ENCODE assay signal across 14 cellular contexts in the genomic region with DNA sequence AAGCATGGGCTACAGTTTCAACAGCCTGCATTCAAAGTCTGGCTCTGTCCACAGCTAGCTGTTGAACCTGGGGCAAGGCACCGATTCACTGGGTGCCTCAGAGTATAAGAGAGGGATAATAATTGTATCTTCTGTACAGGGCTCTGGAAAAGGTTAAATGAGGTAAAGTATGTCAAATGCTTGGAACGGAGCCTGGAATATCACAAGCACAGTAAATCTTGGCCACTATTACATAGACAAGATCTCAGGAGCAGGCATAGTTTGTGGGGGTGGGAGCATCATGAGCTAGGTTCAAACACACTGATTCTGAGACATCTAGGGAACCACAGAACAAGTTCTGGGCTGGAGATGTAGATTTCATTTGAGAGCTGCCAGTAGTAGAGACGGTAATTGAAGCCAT.
DNase-seq lines count a peak whose midpoint lies in the region; ATAC-seq and TF ChIP-seq lines count a peak whose summit lies in the region.
"Had no signal": no experiment of that assay in that cellular context is flagged by ENCODE, and none has a peak within 500 bp of the region (broad histone marks: within the 10 kb centered on the region; RNA-seq: fewer than 3 reads in every experiment).

No MANE protein-coding gene starts in this region.

- H3K9me3 ChIP-seq in sigmoid colon (no peaks in the 10 kb centered on the region), mucosa of descending colon (no peaks in the 10 kb centered on the region), vagina (no peaks in the 10 kb centered on the region)

- H3K4me1 ChIP-seq in sigmoid colon (peaks cover 0 to 61% (median 53%) of the 10 kb centered on the region in 4 donors), mucosa of descending colon (ENCODE audit: low read depth) (peaks cover 22% of the 10 kb centered on the region), vagina (peaks cover 15% of the 10 kb centered on the region)
- H3K4me1 ChIP-seq: neural progenitor cell had no signal

- no peak for TF ChIP-seq CTCF in foreskin fibroblast (IDR thresholded peaks at IDR 0.05; ENCODE audit: low read depth, low read length)
- TF ChIP-seq CTCF in sigmoid colon (IDR thresholded peaks at IDR 0.05), result no peak
- no peak for TF ChIP-seq CTCF in mucosa of descending colon (IDR thresholded peaks at IDR 0.05)
- TF ChIP-seq CTCF in vagina (IDR thresholded peaks at IDR 0.05), result no peak

- no peak for TF ChIP-seq POLR2A in sigmoid colon (IDR thresholded peaks at IDR 0.05)
- TF ChIP-seq POLR2A in vagina (IDR thresholded peaks at IDR 0.05), result no peak

- ATAC-seq in SK-N-SH treated with all-trans-retinoic acid at 6 μM for 48 hours (peak; percentile 87), mucosa of descending colon (no peak), HG03432 (IDR thresholded peaks at IDR 0.05; ENCODE audit: unreplicated experiment) (no peak)
- ATAC-seq: Panc1 had no signal

- TF ChIP-seq EP300 in sigmoid colon (IDR thresholded peaks at IDR 0.05), result no peak

- H3K27ac ChIP-seq in sigmoid colon (peak overlapping the region; percentile 66 to 82 (median 74)), vagina (no peak overlapping the region)
- H3K27ac ChIP-seq: neural progenitor cell had no signal

- DNase-seq in GM03348 (ENCODE audit: low spot score), result peak; percentile 6
- DNase-seq in foreskin fibroblast, result peak; percentile 38 to 68
- DNase-seq in sigmoid colon, result no peak
- no peak for DNase-seq in stimulated activated CD4-positive, alpha-beta T cell treated with anti-CD3 and anti-CD28 coated beads, Interleukin-4, amount 100 ng/mL, for 4 hours
- DNase-seq in mucosa of descending colon, result no peak
- no peak for DNase-seq in vagina (ENCODE audit: extremely low spot score in 2 of 2)
- DNase-seq: Caco-2; H9; KG1; stimulated activated naive CD4-positive, alpha-beta T cell had no signal

- no peaks in the 10 kb centered on the region for H3K36me3 ChIP-seq in sigmoid colon
- H3K36me3 ChIP-seq in mucosa of descending colon (ENCODE audit: low read depth), result no peaks in the 10 kb centered on the region
- H3K36me3 ChIP-seq in vagina, result no peaks in the 10 kb centered on the region
- H3K36me3 ChIP-seq: neural progenitor cell had no signal

- H3K27me3 ChIP-seq in sigmoid colon (no peaks in the 10 kb centered on the region), vagina (no peaks in the 10 kb centered on the region)
- H3K27me3 ChIP-seq: neural progenitor cell had no signal

- intact Hi-C loops in sigmoid colon (cut with DNase I) (loop anchor here (5.0 kb wide), 1 partner anchor 37 kb away; no protein-coding TSS in a partner anchor), mucosa of descending colon (cut with DNase I, micrococcal nuclease) (no loop called here), vagina (cut with DNase I) (no loop called here)

- 15 to 50% methylated on average over 3 of the region's 3 CpGs for WGBS in sigmoid colon, 2 donors

- H3K4me3 ChIP-seq in foreskin fibroblast (ENCODE audit: low read depth in 1 of 2, low read length in 2 of 2) (no peak overlapping the region), sigmoid colon (no peak overlapping the region), mucosa of descending colon (no peak overlapping the region), vagina (no peak overlapping the region)
- H3K4me3 ChIP-seq: neural progenitor cell had no signal

TF ChIP-seq in SK-N-SH treated with all-trans-retinoic acid at 6 μM for 48 hours, 23 proteins besides CTCF, POLR2A, EP300 and RAD21 (continues in another document):
- TF ChIP-seq ZNF565 (CRISPR knock-in tag; conservative IDR thresholded peaks at IDR 0.05; ENCODE audit: low read depth), result no peak
- TF ChIP-seq, protein P1, sequence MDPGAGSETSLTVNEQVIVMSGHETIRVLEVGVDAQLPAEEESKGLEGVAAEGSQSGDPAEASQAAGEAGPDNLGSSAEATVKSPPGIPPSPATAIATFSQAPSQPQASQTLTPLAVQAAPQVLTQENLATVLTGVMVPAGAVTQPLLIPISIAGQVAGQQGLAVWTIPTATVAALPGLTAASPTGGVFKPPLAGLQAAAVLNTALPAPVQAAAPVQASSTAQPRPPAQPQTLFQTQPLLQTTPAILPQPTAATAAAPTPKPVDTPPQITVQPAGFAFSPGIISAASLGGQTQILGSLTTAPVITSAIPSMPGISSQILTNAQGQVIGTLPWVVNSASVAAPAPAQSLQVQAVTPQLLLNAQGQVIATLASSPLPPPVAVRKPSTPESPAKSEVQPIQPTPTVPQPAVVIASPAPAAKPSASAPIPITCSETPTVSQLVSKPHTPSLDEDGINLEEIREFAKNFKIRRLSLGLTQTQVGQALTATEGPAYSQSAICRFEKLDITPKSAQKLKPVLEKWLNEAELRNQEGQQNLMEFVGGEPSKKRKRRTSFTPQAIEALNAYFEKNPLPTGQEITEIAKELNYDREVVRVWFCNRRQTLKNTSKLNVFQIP (CRISPR knock-in tag; IDR thresholded peaks at IDR 0.05; ENCODE audit: borderline replicate concordance, low read depth), result no peak
- TF ChIP-seq TOX (CRISPR knock-in tag; IDR thresholded peaks at IDR 0.05; ENCODE audit: borderline replicate concordance), result peak; percentile 87; the same call in 1 of the 2 replicates
- no peak for TF ChIP-seq BACH2 (CRISPR knock-in tag; IDR thresholded peaks at IDR 0.05; ENCODE audit: borderline replicate concordance)
- TF ChIP-seq ZNF70 (CRISPR knock-in tag; IDR thresholded peaks at IDR 0.05), result no peak
- peak; percentile 19; the same call in 1 of the 2 replicates for TF ChIP-seq ZFP3 (CRISPR knock-in tag; IDR thresholded peaks at IDR 0.05)
- TF ChIP-seq CREB5 (CRISPR knock-in tag; IDR thresholded peaks at IDR 0.05; ENCODE audit: low read depth), result no peak
- TF ChIP-seq PATZ1 (CRISPR knock-in tag; IDR thresholded peaks at IDR 0.05; ENCODE audit: borderline replicate concordance), result peak; percentile 42; the same call in 1 of the 2 replicates
- TF ChIP-seq ISL1 (CRISPR knock-in tag; IDR thresholded peaks at IDR 0.05), result peak; percentile 96
- TF ChIP-seq, protein P2, sequence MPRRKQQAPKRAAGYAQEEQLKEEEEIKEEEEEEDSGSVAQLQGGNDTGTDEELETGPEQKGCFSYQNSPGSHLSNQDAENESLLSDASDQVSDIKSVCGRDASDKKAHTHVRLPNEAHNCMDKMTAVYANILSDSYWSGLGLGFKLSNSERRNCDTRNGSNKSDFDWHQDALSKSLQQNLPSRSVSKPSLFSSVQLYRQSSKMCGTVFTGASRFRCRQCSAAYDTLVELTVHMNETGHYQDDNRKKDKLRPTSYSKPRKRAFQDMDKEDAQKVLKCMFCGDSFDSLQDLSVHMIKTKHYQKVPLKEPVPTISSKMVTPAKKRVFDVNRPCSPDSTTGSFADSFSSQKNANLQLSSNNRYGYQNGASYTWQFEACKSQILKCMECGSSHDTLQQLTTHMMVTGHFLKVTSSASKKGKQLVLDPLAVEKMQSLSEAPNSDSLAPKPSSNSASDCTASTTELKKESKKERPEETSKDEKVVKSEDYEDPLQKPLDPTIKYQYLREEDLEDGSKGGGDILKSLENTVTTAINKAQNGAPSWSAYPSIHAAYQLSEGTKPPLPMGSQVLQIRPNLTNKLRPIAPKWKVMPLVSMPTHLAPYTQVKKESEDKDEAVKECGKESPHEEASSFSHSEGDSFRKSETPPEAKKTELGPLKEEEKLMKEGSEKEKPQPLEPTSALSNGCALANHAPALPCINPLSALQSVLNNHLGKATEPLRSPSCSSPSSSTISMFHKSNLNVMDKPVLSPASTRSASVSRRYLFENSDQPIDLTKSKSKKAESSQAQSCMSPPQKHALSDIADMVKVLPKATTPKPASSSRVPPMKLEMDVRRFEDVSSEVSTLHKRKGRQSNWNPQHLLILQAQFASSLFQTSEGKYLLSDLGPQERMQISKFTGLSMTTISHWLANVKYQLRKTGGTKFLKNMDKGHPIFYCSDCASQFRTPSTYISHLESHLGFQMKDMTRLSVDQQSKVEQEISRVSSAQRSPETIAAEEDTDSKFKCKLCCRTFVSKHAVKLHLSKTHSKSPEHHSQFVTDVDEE (CRISPR knock-in tag; IDR thresholded peaks at IDR 0.05), result peak; percentile 89
- TF ChIP-seq SNAI2 (CRISPR knock-in tag; IDR thresholded peaks at IDR 0.05), result 0 out of 2 replicates have a peak, but pooled peaks have one; percentile 5
- TF ChIP-seq ZC3H10 (CRISPR knock-in tag; IDR thresholded peaks at IDR 0.05), result peak; percentile 89
- no peak for TF ChIP-seq ESRRG (CRISPR knock-in tag; IDR thresholded peaks at IDR 0.05)
- no peak for TF ChIP-seq OSR1 (CRISPR knock-in tag; IDR thresholded peaks at IDR 0.05)
- no peak for TF ChIP-seq ZNF8 (CRISPR knock-in tag; IDR thresholded peaks at IDR 0.05)
- TF ChIP-seq ZFP30 (CRISPR knock-in tag; IDR thresholded peaks at IDR 0.05), result no peak
- 0 out of 2 replicates have a peak, but pooled peaks have one; percentile 28 for TF ChIP-seq GLIS3 (CRISPR knock-in tag; IDR thresholded peaks at IDR 0.05)
- peak; percentile 68; the same call in 1 of the 2 replicates for TF ChIP-seq TCF4 (CRISPR knock-in tag; IDR thresholded peaks at IDR 0.05; ENCODE audit: borderline replicate concordance)
- TF ChIP-seq PPARA (CRISPR knock-in tag; IDR thresholded peaks at IDR 0.05; ENCODE audit: borderline replicate concordance), result no peak

Comparison
In these comparisons a context has a peak if more than half of its experiments do, and no peak if none do; other contexts are left out.
1. DNase-seq: peak in GM03348 (single experiment) and foreskin fibroblast (2 of 2); none in sigmoid colon (single experiment), stimulated activated CD4-positive, alpha-beta T cell treated with anti-CD3 and anti-CD28 coated beads, Interleukin-4, amount 100 ng/mL, for 4 hours (0 of 2), mucosa of descending colon (0 of 3) and vagina (0 of 2).